8 cellular contexts compared by ENCODE assay signal in genomic region chr12:6539276-6540134, GRCh38. TPM values are rescaled to one million over a fixed set of nuclear protein-coding genes. Genes with fewer than 3 reads are reported as not detected.
A peak's percentile ranks its signal among the peaks of the same experiment; 100 is the strongest.
DNase-seq lines count a peak whose midpoint lies in the region; ATAC-seq and TF ChIP-seq lines count a peak whose summit lies in the region.

No MANE protein-coding gene starts in this region.

- no peak for TF ChIP-seq CTCF in RWPE2 (IDR thresholded peaks at IDR 0.05; ENCODE audit: poor library complexity, severe bottlenecking)

- peaks cover 45% of the 10 kb centered on the region for H3K36me3 ChIP-seq in RWPE2 (ENCODE audit: low read depth)

- no peaks in the 10 kb centered on the region for H3K27me3 ChIP-seq in RWPE2 (ENCODE audit: insufficient read depth, poor library complexity, severe bottlenecking)

- ATAC-seq in RWPE2 (ENCODE audit: low read depth) (peak; percentile 3; the same call in 1 of the 3 replicates), esophagus mucosa (peak; percentile 9), sciatic nerve (peak; percentile 1), HG02938 (IDR thresholded peaks at IDR 0.05; ENCODE audit: unreplicated experiment) (no peak), GM21447 (IDR thresholded peaks at IDR 0.05; ENCODE audit: unreplicated experiment) (no peak)

- peak; percentile 13 for TF ChIP-seq POLR2A in GM18951 (IDR thresholded peaks at IDR 0.05; ENCODE audit: extremely low read depth, insufficient read depth, insufficient read length)

- H3K27ac ChIP-seq in RWPE2 (ENCODE audit: poor library complexity, severe bottlenecking), result peak overlapping the region; percentile 98

- peaks cover 17% of the 10 kb centered on the region for H3K4me1 ChIP-seq in RWPE2 (ENCODE audit: insufficient read depth, poor library complexity, severe bottlenecking)

- intact Hi-C loops in sciatic nerve (cut with DNase I), result loop anchor here (10.0 kb wide), 1 partner anchor 115 kb away; no protein-coding TSS in a partner anchor

- no peak overlapping the region for H3K4me3 ChIP-seq in RWPE2 (ENCODE audit: severe bottlenecking)

- H3K9me3 ChIP-seq in RWPE2 (ENCODE audit: severe bottlenecking), result no peaks in the 10 kb centered on the region

- in situ Hi-C loops in GM18951 (cut with MboI; ENCODE audit: low sequenced_read_pairs, unreplicated experiment), result no loop called here

- DNase-seq in RWPE2 (ENCODE audit: low spot score) (no peak), sciatic nerve (ENCODE audit: low spot score) (no peak), NCI-H1105 (lab: John Stamatoyannopoulos, UW) (no peak), ecto neural progenitor cell (ENCODE audit: low spot score) (no peak)

RNA-seq across cellular contexts. Expression of gene GAPDH, which starts 5.2 kb away (rescaled TPM):
- total RNA-seq in esophagus mucosa (3,825 TPM), sciatic nerve (1,200 TPM)

RNA-seq across cellular contexts. Expression of gene IFFO1, which starts 16.3 kb away (rescaled TPM):
- total RNA-seq in esophagus mucosa (1.2 TPM), sciatic nerve (38.7 TPM)

RNA-seq across cellular contexts. Expression of gene NOP2, which starts 28.6 kb away (rescaled TPM):
- 30.6 TPM for total RNA-seq in esophagus mucosa
- 27.6 TPM for total RNA-seq in sciatic nerve

RNA-seq across cellular contexts. Expression of gene NCAPD2, which starts 45.6 kb away (rescaled TPM):
- total RNA-seq in esophagus mucosa, result 37.4 TPM
- total RNA-seq in sciatic nerve, result 21.3 TPM

RNA-seq across cellular contexts. Expression of gene MRPL51, which starts 46.4 kb away (rescaled TPM):
- total RNA-seq in esophagus mucosa, result 180 TPM
- 117 TPM for total RNA-seq in sciatic nerve

Comparison
In these comparisons a context has a peak if more than half of its experiments do, and no peak if none do; other contexts are left out.
1. ATAC-seq: peak in RWPE2 (single experiment), esophagus mucosa (single experiment) and sciatic nerve (single experiment); none in HG02938 (single experiment) and GM21447 (single experiment).
2. RNA of gene IFFO1, which starts 16.3 kb away (total RNA-seq): 38.7 TPM in sciatic nerve (single experiment); 1.2 TPM in esophagus mucosa (single experiment); every median in the first group is over 10 times any median in the second.